Comparison of ENCODE assay signal across 23 cellular contexts in genomic region chr6:129755787-129756186, GRCh38.
"Had no signal": no experiment of that assay in that cellular context is flagged by ENCODE, and none has a peak within 500 bp of the region (broad histone marks: within the 10 kb centered on the region; RNA-seq: fewer than 3 reads in every experiment).

No MANE protein-coding gene starts in this region.

- H3K36me3 Mint-ChIP-seq: immature natural killer cell; naive thymus-derived CD4-positive, alpha-beta T cell; natural killer cell had no signal

- H3K4me3 ChIP-seq: coronary artery, esophagus squamous epithelium, gastroesophageal sphincter, heart left ventricle, hepatocyte, left lung, lower lobe of right lung had no signal

- H3K9me3 Mint-ChIP-seq: dendritic cell treated with granulocyte-macrophage colony-stimulating factor and Interleukin-4, amounts not matched to agents 40 ng/mL and 50 ng/mL, for 4 days; effector memory CD8-positive, alpha-beta T cell; endodermal cell; immature natural killer cell; naive thymus-derived CD4-positive, alpha-beta T cell; natural killer cell had no signal

- DNase-seq: effector CD8-positive, alpha-beta T cell; effector memory CD8-positive, alpha-beta T cell; endodermal cell; erythroblast; esophagus squamous epithelium; foreskin fibroblast; heart left ventricle; hypothalamus; immature natural killer cell; islet precursor cell; left cardiac atrium; left lung; left ventricle myocardium superior; lower lobe of right lung; mesenchymal stem cell; midbrain; naive thymus-derived CD4-positive, alpha-beta T cell; natural killer cell had no signal

- H3K27ac Mint-ChIP-seq: dendritic cell treated with granulocyte-macrophage colony-stimulating factor and Interleukin-4, amounts not matched to agents 40 ng/mL and 50 ng/mL, for 4 days; effector memory CD8-positive, alpha-beta T cell; endodermal cell; immature natural killer cell; naive thymus-derived CD4-positive, alpha-beta T cell; natural killer cell had no signal

- H3K27me3 Mint-ChIP-seq: effector memory CD8-positive, alpha-beta T cell had no signal

- H3K27ac ChIP-seq: coronary artery, esophagus squamous epithelium, gastroesophageal sphincter, heart left ventricle, hepatocyte, left lung, lower lobe of right lung had no signal

- H3K4me3 Mint-ChIP-seq: dendritic cell treated with granulocyte-macrophage colony-stimulating factor and Interleukin-4, amounts not matched to agents 40 ng/mL and 50 ng/mL, for 4 days; effector memory CD8-positive, alpha-beta T cell; endodermal cell; immature natural killer cell; naive thymus-derived CD4-positive, alpha-beta T cell; natural killer cell had no signal

- H3K27me3 ChIP-seq: gastroesophageal sphincter, heart left ventricle, hepatocyte, left lung had no signal

- ATAC-seq: effector memory CD8-positive, alpha-beta T cell; esophagus mucosa; gastroesophageal sphincter; heart left ventricle; left cardiac atrium; left lung; left ventricle myocardium superior; lower lobe of right lung; naive thymus-derived CD4-positive, alpha-beta T cell; natural killer cell had no signal
